In genomic region chr11:61486004-61486615, GRCh38 we compare ENCODE assay signal across 24 cellular contexts. TPM values are rescaled to one million over a fixed set of nuclear protein-coding genes. Genes with fewer than 3 reads are reported as not detected.
"Had no signal": no experiment of that assay in that cellular context is flagged by ENCODE, and none has a peak within 500 bp of the region (broad histone marks: within the 10 kb centered on the region; RNA-seq: fewer than 3 reads in every experiment).

No MANE protein-coding gene starts in this region.

- H3K4me3 ChIP-seq: ascending aorta, colonic mucosa, hepatocyte, tibial nerve, vagina had no signal

- H3K9me3 ChIP-seq: ascending aorta, colonic mucosa, tibial nerve, vagina had no signal

- ATAC-seq: activated CD8-positive, alpha-beta T cell treated with anti-CD3 and anti-CD28 coated beads for 36 hours; foreskin keratinocyte; natural killer cell had no signal

- H2AFZ ChIP-seq: hepatocyte had no signal

- H3K4me3 Mint-ChIP-seq: activated CD8-positive, alpha-beta T cell treated with anti-CD3 and anti-CD28 coated beads for 36 hours; activated naive CD4-positive, alpha-beta T cell treated with anti-CD3 and anti-CD28 coated beads, Interleukin-2, amount 10 ng/mL, durations not matched to agents 7 days and 5 days; central memory CD8-positive, alpha-beta T cell; endodermal cell; natural killer cell had no signal

- H3K4me2 ChIP-seq: hepatocyte had no signal

- H3K9me3 Mint-ChIP-seq: activated CD8-positive, alpha-beta T cell treated with anti-CD3 and anti-CD28 coated beads for 36 hours; activated naive CD4-positive, alpha-beta T cell treated with anti-CD3 and anti-CD28 coated beads, Interleukin-2, amount 10 ng/mL, durations not matched to agents 7 days and 5 days; activated T-helper 2 cell treated with anti-CD3 and anti-CD28 coated beads, Interferon-gamma antibody, Interleukin-2, Interleukin-4, amounts not matched to agents 10 μg/mL and 5 μg/mL and 100 μg/mL, durations not matched to agents 14 hours and 24 hours and 36 hours; central memory CD8-positive, alpha-beta T cell; endodermal cell; natural killer cell had no signal

- H3K36me3 ChIP-seq: colonic mucosa, vagina had no signal

- H3K4me1 ChIP-seq: colonic mucosa, foreskin keratinocyte had no signal

- H3K36me3 Mint-ChIP-seq: activated naive CD4-positive, alpha-beta T cell treated with anti-CD3 and anti-CD28 coated beads, Interleukin-2, amount 10 ng/mL, durations not matched to agents 7 days and 5 days; natural killer cell had no signal

- H3K27ac Mint-ChIP-seq: activated CD8-positive, alpha-beta T cell treated with anti-CD3 and anti-CD28 coated beads for 36 hours; activated naive CD4-positive, alpha-beta T cell treated with anti-CD3 and anti-CD28 coated beads, Interleukin-2, amount 10 ng/mL, durations not matched to agents 7 days and 5 days; activated T-helper 2 cell treated with anti-CD3 and anti-CD28 coated beads, Interferon-gamma antibody, Interleukin-2, Interleukin-4, amounts not matched to agents 10 μg/mL and 5 μg/mL and 100 μg/mL, durations not matched to agents 14 hours and 24 hours and 36 hours; endodermal cell; natural killer cell; progenitor cell of endocrine pancreas had no signal

- H3K27me3 ChIP-seq: ascending aorta, colonic mucosa, hepatocyte, tibial nerve, vagina had no signal

- H3K79me2 ChIP-seq: hepatocyte had no signal

- H3K27ac ChIP-seq: ascending aorta, colonic mucosa, foreskin keratinocyte, hepatocyte, tibial nerve, vagina had no signal

- H3K27me3 Mint-ChIP-seq: progenitor cell of endocrine pancreas had no signal

- DNase-seq: activated CD4-positive, alpha-beta T cell treated with anti-CD3 and anti-CD28 coated beads for 48 hours; activated CD4-positive, CD25-positive, alpha-beta regulatory T cell; activated CD8-positive, alpha-beta T cell treated with anti-CD3 and anti-CD28 coated beads for 36 hours; activated naive CD4-positive, alpha-beta T cell treated with anti-CD3 and anti-CD28 coated beads, Interleukin-2, amount 10 ng/mL, durations not matched to agents 7 days and 5 days; activated T-cell treated with anti-CD3 and anti-CD28 coated beads, Interleukin-2, amount 50 U/mL, for 1 hour; colonic mucosa; endodermal cell; foreskin keratinocyte; mesendoderm; natural killer cell; occipital lobe; stimulated activated CD4-positive, alpha-beta T cell treated with anti-CD3 and anti-CD28 coated beads, Interleukin-12 subunit alpha, Interleukin-12 subunit beta, amount 100 ng/mL, for 4 hours; stimulated activated CD4-positive, alpha-beta T cell treated with anti-CD3 and anti-CD28 coated beads, Interleukin-1b, Interleukin-23, amount 100 ng/mL, for 48 hours; stimulated activated CD8-positive, alpha-beta memory T cell treated with anti-CD3 and anti-CD28 coated beads, Interleukin-4, amount 100 ng/mL, for 48 hours; stimulated activated naive CD4-positive, alpha-beta T cell treated with Interleukin-2 at 50 U/mL for 16 hours; T-helper 9 cell had no signal

- H3K4me1 Mint-ChIP-seq: natural killer cell had no signal

RNA-seq across cellular contexts. Expression of gene LRRC10B, which starts 22.4 kb away (rescaled TPM):
- total RNA-seq: activated CD8-positive, alpha-beta T cell treated with anti-CD3 and anti-CD28 coated beads for 36 hours; epithelial cell of proximal tubule; foreskin keratinocyte; natural killer cell had no signal
